9 cellular contexts compared by ENCODE assay signal in genomic region chr14:105022276-105022670, GRCh38. TPM values are rescaled to one million over a fixed set of nuclear protein-coding genes. Genes with fewer than 3 reads are reported as not detected.
DNase-seq lines count a peak whose midpoint lies in the region; ATAC-seq and TF ChIP-seq lines count a peak whose summit lies in the region.
"Had no signal": no experiment of that assay in that cellular context is flagged by ENCODE, and none has a peak within 500 bp of the region (broad histone marks: within the 10 kb centered on the region; RNA-seq: fewer than 3 reads in every experiment).

No MANE protein-coding gene starts in this region.

- H3K4me1 Mint-ChIP-seq in effector memory CD8-positive, alpha-beta T cell (ENCODE audit: low read depth in 2 of 2), result peaks cover 45 to 49% of the 10 kb centered on the region in 2 donors
- peaks cover 63% of the 10 kb centered on the region for H3K4me1 Mint-ChIP-seq in osteocyte (ENCODE audit: unreplicated experiment)

- H3K79me2 ChIP-seq in OCI-LY1 (ENCODE audit: insufficient read depth, low read length), result peaks cover 32% of the 10 kb centered on the region

- peak overlapping the region; percentile 97 for H3K9ac ChIP-seq in OCI-LY1 (ENCODE audit: low read length)

- no peaks in the 10 kb centered on the region for H3K9me3 ChIP-seq in OCI-LY1 (ENCODE audit: low read length)
- H3K9me3 ChIP-seq: right atrium auricular region, upper lobe of left lung had no signal

- no peaks in the 10 kb centered on the region for H3K27me3 ChIP-seq in OCI-LY1 (ENCODE audit: insufficient read depth, low read length)
- H3K27me3 ChIP-seq: right atrium auricular region, upper lobe of left lung had no signal

- no peaks in the 10 kb centered on the region for H4K20me1 ChIP-seq in OCI-LY1 (ENCODE audit: insufficient read depth, low read length)

- H3K27me3 Mint-ChIP-seq in effector memory CD8-positive, alpha-beta T cell, result no peaks in the 10 kb centered on the region
- no peaks in the 10 kb centered on the region for H3K27me3 Mint-ChIP-seq in osteocyte (ENCODE audit: unreplicated experiment)

- no peaks in the 10 kb centered on the region for H3K9me2 ChIP-seq in OCI-LY1 (ENCODE audit: low read depth, low read length)

- H3K4me3 Mint-ChIP-seq in effector memory CD8-positive, alpha-beta T cell, result peak overlapping the region; percentile 86 to 93
- peak overlapping the region; percentile 82 for H3K4me3 Mint-ChIP-seq in osteocyte (ENCODE audit: unreplicated experiment)

- H3K27ac Mint-ChIP-seq in effector memory CD8-positive, alpha-beta T cell, result peak overlapping the region; percentile 92 to 93
- peak overlapping the region; percentile 94 for H3K27ac Mint-ChIP-seq in osteocyte (ENCODE audit: unreplicated experiment)

- TF ChIP-seq CTCF in OCI-LY1 (IDR thresholded peaks at IDR 0.05; ENCODE audit: low read length), result no peak
- TF ChIP-seq CTCF in osteocyte (IDR thresholded peaks at IDR 0.05), result no peak

- no peak overlapping the region for H2AFZ ChIP-seq in OCI-LY1 (ENCODE audit: low read length)

- H3K4me2 ChIP-seq in OCI-LY1 (ENCODE audit: low read length), result peak overlapping the region; percentile 91

- H3F3A ChIP-seq in OCI-LY1 (ENCODE audit: insufficient read depth, low read length), result 0 out of 2 replicates have a peak, but pooled peaks cover 6% of the 10 kb centered on the region

- no peak for DNase-seq in effector memory CD8-positive, alpha-beta T cell
- DNase-seq in osteocyte (ENCODE audit: extremely low spot score, unreplicated experiment), result no peak
- DNase-seq in Right ventricle myocardium superior, result no peak

- peaks cover 56% of the 10 kb centered on the region for H3K4me1 ChIP-seq in OCI-LY1 (ENCODE audit: insufficient read depth, low read length, severe bottlenecking)

- peaks cover 26% of the 10 kb centered on the region for H3K36me3 ChIP-seq in OCI-LY1 (ENCODE audit: insufficient read depth, low read length)
- H3K36me3 ChIP-seq: right atrium auricular region, upper lobe of left lung had no signal

- peaks cover 23% of the 10 kb centered on the region for H3K36me3 Mint-ChIP-seq in effector memory CD8-positive, alpha-beta T cell (ENCODE audit: insufficient read depth)
- H3K36me3 Mint-ChIP-seq in osteocyte (ENCODE audit: unreplicated experiment), result no peaks in the 10 kb centered on the region

- intact Hi-C loops in Right ventricle myocardium superior (cut with DNase I), result loop anchor here (5.0 kb wide), 1 partner anchor 35 kb away; the partner anchor contains the start of gene CLBA1

- H3K4me3 ChIP-seq in GM08714 (ENCODE audit: low read length) (peak overlapping the region; percentile 88), OCI-LY1 (ENCODE audit: low read depth, low read length, poor library complexity, severe bottlenecking) (peak overlapping the region; percentile 87)

- no peak for ATAC-seq in effector memory CD8-positive, alpha-beta T cell (replicated peaks)
- ATAC-seq in HG02678 (IDR thresholded peaks at IDR 0.05; ENCODE audit: unreplicated experiment) (no peak), Right ventricle myocardium superior (ENCODE audit: poor library complexity) (no peak), GM21529 (IDR thresholded peaks at IDR 0.05; ENCODE audit: unreplicated experiment) (no peak)

- no peaks in the 10 kb centered on the region for H3K9me3 Mint-ChIP-seq in effector memory CD8-positive, alpha-beta T cell
- H3K9me3 Mint-ChIP-seq in osteocyte (ENCODE audit: unreplicated experiment), result no peaks in the 10 kb centered on the region

- H3K27ac ChIP-seq in OCI-LY1 (ENCODE audit: low read depth, low read length, poor library complexity, severe bottlenecking), result no peak overlapping the region

RNA-seq across cellular contexts. Expression of gene CDCA4, which starts 1.4 kb away (rescaled TPM):
- 14.6 and 17.4 TPM in 2 replicates for total RNA-seq in osteocyte
- total RNA-seq in Right ventricle myocardium superior, result 1.6 TPM

RNA-seq across cellular contexts. Expression of gene CLBA1, which starts 36.7 kb away (rescaled TPM):
- total RNA-seq in osteocyte (7.5 and 7.7 TPM in 2 replicates), Right ventricle myocardium superior (1.5 TPM)

RNA-seq across cellular contexts. Expression of gene GPR132, which starts 43.0 kb away (rescaled TPM):
- total RNA-seq in osteocyte (0.16 and 0.24 TPM in 2 replicates), Right ventricle myocardium superior (1.3 TPM)

RNA-seq across cellular contexts. Expression of gene AHNAK2, which starts 44.1 kb away (rescaled TPM):
- 145 and 183 TPM in 2 replicates for total RNA-seq in osteocyte
- total RNA-seq in Right ventricle myocardium superior, result 2.6 TPM
